Comparison of ENCODE assay signal across 12 cellular contexts in genomic region chr4:113064244-113064643, GRCh38. TPM values are rescaled to one million over a fixed set of nuclear protein-coding genes. Genes with fewer than 3 reads are reported as not detected.
DNase-seq lines count a peak whose midpoint lies in the region; ATAC-seq and TF ChIP-seq lines count a peak whose summit lies in the region.
"Had no signal": no experiment of that assay in that cellular context is flagged by ENCODE, and none has a peak within 500 bp of the region (broad histone marks: within the 10 kb centered on the region; RNA-seq: fewer than 3 reads in every experiment).

No MANE protein-coding gene starts in this region.

- intact Hi-C loops in upper lobe of right lung (cut with DNase I) = no loop called here

- H3K4me3 Mint-ChIP-seq in type B pancreatic cell = no peak overlapping the region
- H3K4me3 Mint-ChIP-seq: activated T-cell treated with anti-CD3 and anti-CD28 coated beads, Interleukin-2, amount 50 U/mL, for 4 hours; B cell had no signal

- no peaks in the 10 kb centered on the region for H3K36me3 ChIP-seq in iPS-20b (ENCODE audit: insufficient read depth, low read depth, low read length)
- no peaks in the 10 kb centered on the region for H3K36me3 ChIP-seq in upper lobe of right lung

- H3K4me3 ChIP-seq in iPS-20b (ENCODE audit: low read length) = peak overlapping the region; percentile 34; the same call in 1 of the 2 replicates
- no peak overlapping the region for H3K4me3 ChIP-seq in upper lobe of right lung

- H3K4me1 ChIP-seq in iPS-20b (ENCODE audit: insufficient read depth, low read length) (peaks cover 23% of the 10 kb centered on the region; the same call in 1 of the 2 replicates), upper lobe of right lung (no peaks in the 10 kb centered on the region)

- H3K36me3 Mint-ChIP-seq in type B pancreatic cell = no peaks in the 10 kb centered on the region

- DNase-seq in DMS79 treated with DMSO at 0.1 percent for 48 hours (lab: John Stamatoyannopoulos, UW) (peak; percentile 29), NCI-H1436 treated with DMSO at 0.1 percent for 48 hours (lab: John Stamatoyannopoulos, UW) (peak; percentile 87), NCI-H748 (lab: John Stamatoyannopoulos, UW; ENCODE audit: unreplicated experiment) (peak; percentile 98), type B pancreatic cell (ENCODE audit: extremely low spot score, unreplicated experiment) (no peak), SW 1271 (lab: John Stamatoyannopoulos, UW) (no peak), upper lobe of right lung (no peak)
- DNase-seq in stimulated activated CD4-positive, alpha-beta T cell treated with anti-CD3 and anti-CD28 coated beads, Interleukin-12 subunit alpha, Interleukin-12 subunit beta, amount 100 ng/mL, for 4 hours = no peak
- DNase-seq: activated CD4-positive, CD25-positive, alpha-beta regulatory T cell; activated T-cell treated with anti-CD3 and anti-CD28 coated beads, Interleukin-2, amount 50 U/mL, for 4 hours; posterior cingulate gyrus had no signal

- H3K9me3 ChIP-seq in iPS-20b (ENCODE audit: insufficient read depth, low read depth, low read length) (no peaks in the 10 kb centered on the region), upper lobe of right lung (no peaks in the 10 kb centered on the region)

- H3K27me3 ChIP-seq in iPS-20b (ENCODE audit: insufficient read depth, low read length) (no peaks in the 10 kb centered on the region), upper lobe of right lung (no peaks in the 10 kb centered on the region)

- H3K27me3 Mint-ChIP-seq in type B pancreatic cell = peaks cover 45% of the 10 kb centered on the region
- H3K27me3 Mint-ChIP-seq: B cell had no signal

- no peak overlapping the region for H3K27ac Mint-ChIP-seq in type B pancreatic cell
- H3K27ac Mint-ChIP-seq: B cell had no signal

- H3K27ac ChIP-seq in iPS-20b (ENCODE audit: low read length) (no peak overlapping the region), upper lobe of right lung (no peak overlapping the region)

- H3K4me1 Mint-ChIP-seq in type B pancreatic cell (ENCODE audit: unreplicated experiment) = peaks cover 3% of the 10 kb centered on the region
- H3K4me1 Mint-ChIP-seq: B cell had no signal

- no peaks in the 10 kb centered on the region for H3K9me3 Mint-ChIP-seq in type B pancreatic cell
- H3K9me3 Mint-ChIP-seq: activated T-cell treated with anti-CD3 and anti-CD28 coated beads, Interleukin-2, amount 50 U/mL, for 4 hours had no signal

- no peak for ATAC-seq in upper lobe of right lung
- ATAC-seq: activated T-cell treated with anti-CD3 and anti-CD28 coated beads, Interleukin-2, amount 50 U/mL, for 4 hours had no signal

- no peak overlapping the region for H3K9ac ChIP-seq in iPS-20b (ENCODE audit: low read depth, low read length)

- no peak for TF ChIP-seq CTCF in type B pancreatic cell (conservative IDR thresholded peaks at IDR 0.05)
- no peak for TF ChIP-seq CTCF in upper lobe of right lung (IDR thresholded peaks at IDR 0.05)

RNA-seq across cellular contexts. Expression of gene ANK2, which starts 14.8 kb away (rescaled TPM):
- 18.6 and 27.7 TPM in 2 replicates for total RNA-seq in type B pancreatic cell (ENCODE audit: low replicate concordance)
- 12.0 TPM for total RNA-seq in upper lobe of right lung

Comparison
In these comparisons a context has a peak if more than half of its experiments do, and no peak if none do; other contexts are left out.
1. DNase-seq: peak in DMS79 treated with DMSO at 0.1 percent for 48 hours (single experiment), NCI-H1436 treated with DMSO at 0.1 percent for 48 hours (single experiment) and NCI-H748 (single experiment); none in type B pancreatic cell (single experiment), SW 1271 (0 of 2), upper lobe of right lung (single experiment) and stimulated activated CD4-positive, alpha-beta T cell treated with anti-CD3 and anti-CD28 coated beads, Interleukin-12 subunit alpha, Interleukin-12 subunit beta, amount 100 ng/mL, for 4 hours (single experiment).